ENCODE assay signal across 9 cellular contexts in the genomic region with DNA sequence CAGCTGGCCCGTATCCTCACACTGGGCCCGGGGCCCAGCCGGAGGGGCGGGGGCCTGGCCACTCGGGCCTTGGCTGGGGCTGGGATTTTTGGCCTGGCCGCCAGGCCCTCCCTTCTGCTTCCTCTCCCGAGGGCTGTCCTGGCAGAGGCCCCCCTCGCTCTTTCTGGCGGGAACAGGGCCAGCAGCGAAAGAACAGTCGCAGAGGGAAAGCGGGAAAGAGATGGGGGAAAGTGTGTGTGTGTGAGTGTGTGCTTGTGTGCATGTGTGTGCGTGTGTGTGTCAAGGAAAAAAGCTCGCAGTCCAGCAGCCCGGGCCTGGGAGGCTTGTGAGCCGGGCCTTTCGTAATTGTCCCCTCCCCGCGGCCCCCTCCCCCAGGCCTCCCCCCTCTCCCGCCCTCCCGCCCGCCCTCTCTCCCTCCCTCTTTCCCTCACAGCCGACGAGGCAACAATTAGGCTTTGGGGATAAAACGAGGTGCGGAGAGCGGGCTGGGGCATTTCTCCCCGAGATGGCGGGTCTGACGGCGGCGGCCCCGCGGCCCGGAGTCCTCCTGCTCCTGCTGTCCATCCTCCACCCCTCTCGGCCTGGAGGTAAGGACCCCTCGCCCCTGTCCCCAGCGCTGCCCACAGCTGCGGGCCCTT. TPM values are rescaled to one million over a fixed set of nuclear protein-coding genes. Genes with fewer than 3 reads are reported as not detected.
A peak's percentile ranks its signal among the peaks of the same experiment; 100 is the strongest.
DNase-seq lines count a peak whose midpoint lies in the region; ATAC-seq and TF ChIP-seq lines count a peak whose summit lies in the region.
"Had no signal": no experiment of that assay in that cellular context is flagged by ENCODE, and none has a peak within 500 bp of the region (broad histone marks: within the 10 kb centered on the region; RNA-seq: fewer than 3 reads in every experiment).

A gene (plus strand): TSS at position 491 of the 638 bp plus-strand sequence. CDS start 15 bp downstream, at position 506.

- no peaks in the 10 kb centered on the region for H3K9me2 ChIP-seq in MM.1S (replicated peaks; ENCODE audit: insufficient read depth, low read length)

- H3K4me1 ChIP-seq in right lobe of liver (peaks cover 0 to 8% (median 2%) of the 10 kb centered on the region in 4 donors), stomach smooth muscle (ENCODE audit: control insufficient read depth, insufficient read depth, low read length) (peaks cover 78% of the 10 kb centered on the region), MM.1S (ENCODE audit: low read length) (no peaks in the 10 kb centered on the region)

- TF ChIP-seq CTCF in NB4 (IDR thresholded peaks at IDR 0.05; ENCODE audit: low read depth, low read length) (no peak), choroid plexus epithelial cell (conservative IDR thresholded peaks at IDR 0.05; ENCODE audit: low read depth, low read length) (no peak), right lobe of liver (IDR thresholded peaks at IDR 0.05) (no peak), MM.1S (IDR thresholded peaks at IDR 0.05; ENCODE audit: low read length) (no peak)

- no peak within 1 kb of the TSS for H2AFZ ChIP-seq in MM.1S (ENCODE audit: low read length)

- H3K4me3 ChIP-seq in NB4 (ENCODE audit: low read depth, low read length) (no peak within 1 kb of the TSS), choroid plexus epithelial cell (ENCODE audit: low read depth, low read length) (no peak within 1 kb of the TSS), right lobe of liver (peak within 1 kb of the TSS; percentile 18 to 40 (median 33)), stomach smooth muscle (ENCODE audit: low read length in 2 of 2) (peak within 1 kb of the TSS; percentile 78 to 88), MM.1S (ENCODE audit: low read length) (no peak within 1 kb of the TSS)

- H3K9ac ChIP-seq in stomach smooth muscle (ENCODE audit: low read length in 2 of 2) (peak within 1 kb of the TSS; percentile 75 to 78), MM.1S (ENCODE audit: low read length) (no peak within 1 kb of the TSS)

- ATAC-seq in right lobe of liver = peak; percentile 43 to 56 (median 46)
- no peak for ATAC-seq in HG03378 (IDR thresholded peaks at IDR 0.05; ENCODE audit: unreplicated experiment)
- no peak for ATAC-seq in GM21717 (IDR thresholded peaks at IDR 0.05; ENCODE audit: unreplicated experiment)

- no peak within 1 kb of the TSS for H3K4me2 ChIP-seq in MM.1S (ENCODE audit: low read depth, low read length)

- DNase-seq in NB4 (ENCODE audit: low read depth) (peak; percentile 48), choroid plexus epithelial cell (ENCODE audit: low read depth) (peak; percentile 33), right lobe of liver (peak in 1 of 3 donors; percentile 62), MM.1S (no peak)
- no peak for DNase-seq in activated naive CD4-positive, alpha-beta T cell treated with anti-CD3 and anti-CD28 coated beads, Interleukin-2, amount 50 U/mL, for 16 hours
- DNase-seq: dermis blood vessel endothelial cell had no signal

- no peaks in the 10 kb centered on the region for H4K20me1 ChIP-seq in MM.1S (ENCODE audit: insufficient read depth, low read length)

- H3K9me3 ChIP-seq in right lobe of liver (no peaks in the 10 kb centered on the region), stomach smooth muscle (ENCODE audit: control insufficient read depth in 2 of 2, low read length in 2 of 2) (no peaks in the 10 kb centered on the region), MM.1S (replicated peaks; ENCODE audit: insufficient read depth, low read length) (no peaks in the 10 kb centered on the region)

- H3K36me3 ChIP-seq in right lobe of liver (no peaks in the 10 kb centered on the region), stomach smooth muscle (ENCODE audit: control insufficient read depth in 2 of 2, insufficient read depth in 2 of 2, low read length in 2 of 2) (no peaks in the 10 kb centered on the region), MM.1S (replicated peaks; ENCODE audit: insufficient read depth, low read length) (no peaks in the 10 kb centered on the region)

- 13% methylated on average over 12 of the region's 39 CpGs for WGBS in right lobe of liver (ENCODE audit: insufficient coverage, low coverage, low lambda C conversion rate, missing lambda C conversion rate)

- no peak within 1 kb of the TSS for H3K27ac ChIP-seq in right lobe of liver
- H3K27ac ChIP-seq in stomach smooth muscle (ENCODE audit: low read length) = peak within 1 kb of the TSS; percentile 85
- no peak within 1 kb of the TSS for H3K27ac ChIP-seq in MM.1S (ENCODE audit: low read length)

- TF ChIP-seq POLR2A in NB4 (IDR thresholded peaks at IDR 0.05; ENCODE audit: extremely low read depth, insufficient read length) = no peak
- no peak for TF ChIP-seq POLR2A in right lobe of liver (IDR thresholded peaks at IDR 0.05)

- H3K27me3 ChIP-seq in right lobe of liver = no peaks in the 10 kb centered on the region
- no peaks in the 10 kb centered on the region for H3K27me3 ChIP-seq in stomach smooth muscle (ENCODE audit: control insufficient read depth in 1 of 2, insufficient read depth in 2 of 2, low read length in 2 of 2)
- peaks cover 79% of the 10 kb centered on the region for H3K27me3 ChIP-seq in MM.1S (replicated peaks; ENCODE audit: insufficient read depth, low read length)

- no peaks in the 10 kb centered on the region for H3F3A ChIP-seq in MM.1S (ENCODE audit: insufficient read depth, low read length)

- no peaks in the 10 kb centered on the region for H3K79me2 ChIP-seq in MM.1S (ENCODE audit: low read length)

- intact Hi-C loops in right lobe of liver (cut with DNase I) = loop anchor here (5.0 kb wide), 1 partner anchor 161 kb away; no protein-coding TSS in a partner anchor

RNA-seq across cellular contexts. Expression of the gene that starts here (rescaled TPM):
- total RNA-seq in right lobe of liver = 10 to 100 TPM in 1 of 6 experiments, 1 to 10 TPM in 5; 3.0 to 11.7 (median 5.3) TPM

Comparison
In these comparisons a context has a peak if more than half of its experiments do, and no peak if none do; other contexts are left out.
1. DNase-seq: peak in NB4 (single experiment) and choroid plexus epithelial cell (single experiment); none in MM.1S (single experiment) and activated naive CD4-positive, alpha-beta T cell treated with anti-CD3 and anti-CD28 coated beads, Interleukin-2, amount 50 U/mL, for 16 hours (single experiment).
2. H3K4me3 ChIP-seq: peak in right lobe of liver (3 of 3) and stomach smooth muscle (2 of 2); none in NB4 (single experiment), choroid plexus epithelial cell (single experiment) and MM.1S (single experiment).
3. ATAC-seq: peak in right lobe of liver (4 of 4); none in HG03378 (single experiment) and GM21717 (single experiment).